Comparison of ENCODE assay signal across 8 cellular contexts in genomic region chr4:24408640-24409039, GRCh38.
"Had no signal": no experiment of that assay in that cellular context is flagged by ENCODE, and none has a peak within 500 bp of the region (broad histone marks: within the 10 kb centered on the region; RNA-seq: fewer than 3 reads in every experiment).

No MANE protein-coding gene starts in this region.

- FAIRE-seq: G401.6, GM12878, GM12891, GM12892, GM18507, GM19239 had no signal

- ATAC-seq: GM12878 had no signal

- H3K4me3 ChIP-seq: GM12878 had no signal

- DNase-seq: GDM1, GF-D8 had no signal
